ENCODE assay signal across 13 cellular contexts in genomic region chr5:69512740-69513260, GRCh38. TPM values are rescaled to one million over a fixed set of nuclear protein-coding genes. Genes with fewer than 3 reads are reported as not detected.
DNase-seq lines count a peak whose midpoint lies in the region; ATAC-seq, FAIRE-seq and TF ChIP-seq lines count a peak whose summit lies in the region.
"Had no signal": no experiment of that assay in that cellular context is flagged by ENCODE, and none has a peak within 500 bp of the region (broad histone marks: within the 10 kb centered on the region; RNA-seq: fewer than 3 reads in every experiment).

No MANE protein-coding gene starts in this region.

- peaks cover 3% of the 10 kb centered on the region for H3K27me3 Mint-ChIP-seq in activated CD4-positive, alpha-beta memory T cell treated with anti-CD3 and anti-CD28 coated beads for 36 hours
- peaks cover 7% of the 10 kb centered on the region for H3K27me3 Mint-ChIP-seq in nephron progenitor cell (ENCODE audit: low read depth, poor library complexity)

- ATAC-seq in A549 (peak; percentile 58), Right ventricle myocardium superior (ENCODE audit: poor library complexity) (no peak)
- ATAC-seq: activated T-cell treated with anti-CD3 and anti-CD28 coated beads, Interleukin-2, amount 50 U/mL, for 72 hours had no signal

- peak overlapping the region; percentile 61 for H3K4me2 ChIP-seq in A549

- H3K27ac ChIP-seq in A549 (peak overlapping the region; percentile 3 to 52; a peak in 4 of 6 replicates), brain microvascular endothelial cell (peak overlapping the region; percentile 27)

- H3K27ac Mint-ChIP-seq in activated CD4-positive, alpha-beta memory T cell treated with anti-CD3 and anti-CD28 coated beads for 36 hours: no peak overlapping the region
- H3K27ac Mint-ChIP-seq in nephron progenitor cell: no peak overlapping the region
- H3K27ac Mint-ChIP-seq: activated T-cell treated with anti-CD3 and anti-CD28 coated beads, Interleukin-2, amount 50 U/mL, for 72 hours had no signal

- no peaks in the 10 kb centered on the region for H3K9me3 ChIP-seq in A549

- no peak for TF ChIP-seq RAD21 in A549 (conservative IDR thresholded peaks at IDR 0.05 in 1 of 2, IDR thresholded peaks at IDR 0.05 in 1 of 2)

- H3K36me3 ChIP-seq in brain microvascular endothelial cell (replicated peaks): no peaks in the 10 kb centered on the region

- no peak overlapping the region for H3K4me3 Mint-ChIP-seq in activated CD4-positive, alpha-beta memory T cell treated with anti-CD3 and anti-CD28 coated beads for 36 hours
- H3K4me3 Mint-ChIP-seq in nephron progenitor cell: no peak overlapping the region
- H3K4me3 Mint-ChIP-seq: activated T-cell treated with anti-CD3 and anti-CD28 coated beads, Interleukin-2, amount 50 U/mL, for 72 hours had no signal

- no peak overlapping the region for H3K4me3 ChIP-seq in A549
- H3K4me3 ChIP-seq in brain microvascular endothelial cell (ENCODE audit: low read depth, low read length): no peak overlapping the region

- intact Hi-C loops in activated CD4-positive, alpha-beta memory T cell treated with anti-CD3 and anti-CD28 coated beads for 36 hours (cut with micrococcal nuclease): no loop called here
- intact Hi-C loops in Right ventricle myocardium superior (cut with DNase I): no loop called here

- no peak for DNase-seq in A549 (ENCODE audit: low read depth in 1 of 2, low spot score in 1 of 2)
- DNase-seq in HS-5 (ENCODE audit: low read depth): peak; percentile 61
- peak; percentile 22 for DNase-seq in brain microvascular endothelial cell
- DNase-seq in kidney glomerular epithelial cell (lab: John Stamatoyannopoulos, UW): peak; percentile 44
- no peak for DNase-seq in activated CD4-positive, alpha-beta memory T cell treated with anti-CD3 and anti-CD28 coated beads for 36 hours
- DNase-seq in activated CD8-positive, alpha-beta memory T cell treated with anti-CD3 and anti-CD28 coated beads for 24 hours: no peak
- DNase-seq in Right ventricle myocardium superior: no peak
- no peak for DNase-seq in nephron progenitor cell
- DNase-seq: activated T-cell treated with anti-CD3 and anti-CD28 coated beads, Interleukin-2, amount 50 U/mL, for 72 hours; AML-193; NCI-H345; SHP77 had no signal

- POLR2A ChIA-PET in A549 (lab: Yijun Ruan, JAX): no interaction called here
- POLR2A ChIA-PET in activated CD4-positive, alpha-beta memory T cell treated with anti-CD3 and anti-CD28 coated beads for 36 hours (lab: Charles Lee): no interaction called here

- no peak for TF ChIP-seq EP300 in A549 (IDR thresholded peaks at IDR 0.05)

- TF ChIP-seq POLR2A in A549 (IDR thresholded peaks at IDR 0.05; ENCODE audit: low read length): no peak

- H3K4me1 Mint-ChIP-seq in activated CD4-positive, alpha-beta memory T cell treated with anti-CD3 and anti-CD28 coated beads for 36 hours (ENCODE audit: low read depth): no peaks in the 10 kb centered on the region
- H3K4me1 Mint-ChIP-seq in nephron progenitor cell: peaks cover 12% of the 10 kb centered on the region

- in situ Hi-C loops in brain microvascular endothelial cell (cut with HindIII; ENCODE audit: low pct_ligation_motif_present, low sequenced_read_pairs): no loop called here

- WGBS in A549 (ENCODE audit: missing lambda C conversion rate): 41% methylated on average over 2 of the region's 2 CpGs

- CTCF ChIA-PET in A549 (lab: Yijun Ruan, JAX): interaction anchor here (0.7 to 3.2 kb wide), 2 partner anchors 10 to 13 kb away, joined by 4 to 15 read pairs; no protein-coding TSS in a partner anchor
- CTCF ChIA-PET in activated CD4-positive, alpha-beta memory T cell treated with anti-CD3 and anti-CD28 coated beads for 36 hours (lab: Charles Lee): no interaction called here

- H3K36me3 Mint-ChIP-seq in activated CD4-positive, alpha-beta memory T cell treated with anti-CD3 and anti-CD28 coated beads for 36 hours: no peaks in the 10 kb centered on the region
- peaks cover 6% of the 10 kb centered on the region for H3K36me3 Mint-ChIP-seq in nephron progenitor cell (ENCODE audit: low read depth)

- H3K9me3 Mint-ChIP-seq in activated CD4-positive, alpha-beta memory T cell treated with anti-CD3 and anti-CD28 coated beads for 36 hours: no peaks in the 10 kb centered on the region
- peaks cover 15% of the 10 kb centered on the region for H3K9me3 Mint-ChIP-seq in nephron progenitor cell
- H3K9me3 Mint-ChIP-seq: activated T-cell treated with anti-CD3 and anti-CD28 coated beads, Interleukin-2, amount 50 U/mL, for 72 hours had no signal

- peaks cover 41% of the 10 kb centered on the region for H3K4me1 ChIP-seq in A549

- peak; percentile 65 for FAIRE-seq in A549 (lab: Jason Lieb, UNC)
- FAIRE-seq: colon had no signal

- H3K27me3 ChIP-seq in brain microvascular endothelial cell (replicated peaks): no peaks in the 10 kb centered on the region

- TF ChIP-seq CTCF in A549 (IDR thresholded peaks at IDR 0.05) (no peak), brain microvascular endothelial cell (IDR thresholded peaks at IDR 0.05; ENCODE audit: low read depth, low read length, missing control alignments) (no peak), nephron progenitor cell (IDR thresholded peaks at IDR 0.05) (no peak)

TF ChIP-seq in A549, 52 proteins besides CTCF, POLR2A, EP300 and RAD21:
- TF ChIP-seq KDM1A (IDR thresholded peaks at IDR 0.05; ENCODE audit: low read depth) (no peak), JUNB (IDR thresholded peaks at IDR 0.05) (peak; percentile 67), CEBPB (IDR thresholded peaks at IDR 0.05) (peak in 1 of 2 experiments; percentile 18; a peak in 1 of 4 replicates), ZNF302 (CRISPR knock-in tag; IDR thresholded peaks at IDR 0.05) (no peak), FOSL2 (IDR thresholded peaks at IDR 0.05) (peak; percentile 64), FOSL2 (CRISPR knock-in tag; IDR thresholded peaks at IDR 0.05) (peak; percentile 83)

RNA-seq across cellular contexts. Expression of gene OCLN, which starts 20.2 kb away (rescaled TPM):
- polyA plus RNA-seq in A549 (2011; rRNA removed) (49.8 and 54.1 TPM in 2 replicates), A549 (2017; fragmentation: RNase III; extraction: RNeasy Plus Mini Kit Qiagen cat#74134 plus additional on column Dnase treatment) (10.7 to 12.7 TPM (median 11.4 TPM) in 3 replicates)
- polyA plus RNA-seq in A549 (2012; cell fraction: cytosol; rRNA removed): 4.9 and 6.3 TPM in 2 replicates
- 3.3 and 4.7 TPM in 2 replicates for polyA plus RNA-seq in A549 (2012; cell fraction: nucleus; rRNA removed)
- polyA minus RNA-seq in A549 (2011; rRNA and poly(A)+ RNA removed): 58.5 and 62.7 TPM in 2 replicates
- under 1 TPM; 0.68 to 0.83 TPM for total RNA-seq in activated CD4-positive, alpha-beta memory T cell treated with anti-CD3 and anti-CD28 coated beads for 36 hours
- total RNA-seq in Right ventricle myocardium superior: 2.0 TPM

RNA-seq across cellular contexts. Expression of gene GTF2H2C, which starts 47.2 kb away (rescaled TPM):
- 55.8 and 62.6 TPM in 2 replicates for polyA plus RNA-seq in A549 (2011; rRNA removed)
- polyA plus RNA-seq in A549 (2012; cell fraction: cytosol; rRNA removed): 16.8 and 19.3 TPM in 2 replicates
- 9.0 and 12.7 TPM in 2 replicates for polyA plus RNA-seq in A549 (2012; cell fraction: nucleus; rRNA removed)
- polyA plus RNA-seq in A549 (2017; fragmentation: RNase III; extraction: RNeasy Plus Mini Kit Qiagen cat#74134 plus additional on column Dnase treatment): 45.8 to 51.5 TPM (median 46.8 TPM) in 3 replicates
- polyA minus RNA-seq in A549 (2011; rRNA and poly(A)+ RNA removed): 23.6 and 25.4 TPM in 2 replicates
- total RNA-seq in activated CD4-positive, alpha-beta memory T cell treated with anti-CD3 and anti-CD28 coated beads for 36 hours: 10 to 100 TPM; 40.8 to 46.9 TPM
- total RNA-seq in Right ventricle myocardium superior: 19.5 TPM

Comparison
In these comparisons a context has a peak if more than half of its experiments do, and no peak if none do; other contexts are left out.
1. DNase-seq: peak in HS-5 (single experiment), brain microvascular endothelial cell (single experiment) and kidney glomerular epithelial cell (single experiment); none in A549 (0 of 2), activated CD4-positive, alpha-beta memory T cell treated with anti-CD3 and anti-CD28 coated beads for 36 hours (single experiment), activated CD8-positive, alpha-beta memory T cell treated with anti-CD3 and anti-CD28 coated beads for 24 hours (single experiment), Right ventricle myocardium superior (single experiment) and nephron progenitor cell (single experiment).